9 cellular contexts compared by ENCODE assay signal in genomic region chr4:140237616-140238352, GRCh38.
DNase-seq lines count a peak whose midpoint lies in the region; ATAC-seq, FAIRE-seq and TF ChIP-seq lines count a peak whose summit lies in the region.
"Had no signal": no experiment of that assay in that cellular context is flagged by ENCODE, and none has a peak within 500 bp of the region (broad histone marks: within the 10 kb centered on the region; RNA-seq: fewer than 3 reads in every experiment).

No MANE protein-coding gene starts in this region.

- TF ChIP-seq RAD21 in H1 (IDR thresholded peaks at IDR 0.05 in 1 of 2, conservative IDR thresholded peaks at IDR 0.05 in 1 of 2; ENCODE audit: low read depth in 2 of 2, low read length in 2 of 2), result no peak

- H3K4me3 ChIP-seq in H1 (ENCODE audit: extremely low read depth in 1 of 4, insufficient read depth in 2 of 4, low read depth in 3 of 4, low read length in 4 of 4) (peak overlapping the region in 2 of 4 experiments; percentile 27 to 45; a peak in 4 of 8 replicates), mesendoderm (ENCODE audit: low read length) (no peak overlapping the region), upper lobe of left lung (peak overlapping the region in 3 of 4 donors; percentile 4 to 35 (median 19))

- H2BK120ac ChIP-seq in H1 (replicated peaks; ENCODE audit: low read depth, low read length), result peak overlapping the region; percentile 58
- H2BK120ac ChIP-seq in mesendoderm (ENCODE audit: low read depth, low read length), result no peak overlapping the region

- peak overlapping the region; percentile 97 for H2BK12ac ChIP-seq in H1 (ENCODE audit: low read depth, low read length)

- H3K23me2 ChIP-seq in H1 (ENCODE audit: low read depth, low read length), result no peaks in the 10 kb centered on the region

- peak overlapping the region; percentile 56 for H3K56ac ChIP-seq in H1 (replicated peaks; ENCODE audit: insufficient read length, low read depth, low read length)
- peak overlapping the region; percentile 54 for H3K56ac ChIP-seq in mesendoderm (ENCODE audit: low read length)

- DNase-seq in T-helper 2 cell treated with Interferon-gamma antibody and Interleukin-4, amounts not matched to agents 5 μg/mL and 100 μg/mL, for 36 hours (ENCODE audit: low spot score), result no peak
- DNase-seq in T-helper 2 cell (no peak), NOMO-1 treated with dmso at 0.1 percent for 144 hours (lab: John Stamatoyannopoulos, UW; ENCODE audit: unreplicated experiment) (peak; percentile 94), H1 (ENCODE audit: low read depth in 1 of 2, low spot score in 2 of 2) (peak; percentile 71 to 72), mesendoderm (peak; percentile 94), upper lobe of left lung (peak; percentile 53 to 74)
- DNase-seq: CD4-positive, CD25-positive, alpha-beta regulatory T cell had no signal

- H3K4me3 Mint-ChIP-seq in T-helper 2 cell treated with Interferon-gamma antibody and Interleukin-4, amounts not matched to agents 5 μg/mL and 100 μg/mL, for 36 hours, result no peak overlapping the region
- H3K4me3 Mint-ChIP-seq: CD4-positive, CD25-positive, alpha-beta regulatory T cell had no signal

- peak overlapping the region; percentile 28 for H2BK20ac ChIP-seq in H1 (ENCODE audit: low read length)

- POLR2A ChIA-PET in H1 (lab: Charles Lee; ENCODE audit: partially characterized antibody), result interaction anchor here (0.8 to 4.2 kb wide), 17 partner anchors 10 to 191 kb away, joined by 3 to 25 read pairs (median 4); partner anchors contain the start of genes MAML3 and SCOC

- peak overlapping the region; percentile 93 for H2AFZ ChIP-seq in H1 (ENCODE audit: low read length)

- H3K36me3 ChIP-seq in H1 (ENCODE audit: control insufficient read depth in 2 of 4, insufficient read depth in 4 of 4, low read length in 3 of 4), result no peaks in the 10 kb centered on the region
- no peaks in the 10 kb centered on the region for H3K36me3 ChIP-seq in mesendoderm (ENCODE audit: control insufficient read depth, insufficient read depth, low read length)
- H3K36me3 ChIP-seq in upper lobe of left lung, result no peaks in the 10 kb centered on the region

- peak overlapping the region; percentile 76 for H3K4ac ChIP-seq in H1 (replicated peaks; ENCODE audit: insufficient read length, low read depth, low read length)
- peak overlapping the region; percentile 66 for H3K4ac ChIP-seq in mesendoderm (ENCODE audit: low read depth, low read length)

- H4K5ac ChIP-seq in H1 (ENCODE audit: insufficient read length, low read depth, low read length) (peak overlapping the region; percentile 47), mesendoderm (ENCODE audit: low read length) (peak overlapping the region; percentile 21)

- H2BK15ac ChIP-seq in H1 (ENCODE audit: low read length), result peak overlapping the region; percentile 95; the same call in 1 of the 2 replicates
- H2BK15ac ChIP-seq in mesendoderm (replicated peaks; ENCODE audit: low read depth), result no peak overlapping the region

- CTCF ChIA-PET in H1 (lab: Charles Lee; ENCODE audit: partially characterized antibody), result interaction anchor here (0.6 to 3.0 kb wide), 13 partner anchors 14 to 597 kb away, joined by 3 to 11 read pairs (median 4); no protein-coding TSS in a partner anchor

- peaks cover 3% of the 10 kb centered on the region for H3K27me3 Mint-ChIP-seq in T-helper 2 cell treated with Interferon-gamma antibody and Interleukin-4, amounts not matched to agents 5 μg/mL and 100 μg/mL, for 36 hours (ENCODE audit: low read depth)

- H2AK5ac ChIP-seq in H1 (ENCODE audit: low read depth, low read length) (peak overlapping the region; percentile 93), mesendoderm (ENCODE audit: low read length) (no peak overlapping the region)

- H3K9me3 ChIP-seq in H1 (ENCODE audit: insufficient read depth in 2 of 2, low read depth in 1 of 2, low read length in 1 of 2) (no peaks in the 10 kb centered on the region), upper lobe of left lung (no peaks in the 10 kb centered on the region)

- H3K9ac ChIP-seq in H1 (replicated peaks in 1 of 4; ENCODE audit: extremely low read depth in 1 of 4, low read depth in 3 of 4, low read length in 3 of 4), result peak overlapping the region in 3 of 4 experiments; percentile 31 to 44 (median 37); a peak in 5 of 7 replicates
- H3K9ac ChIP-seq in mesendoderm (ENCODE audit: low read length), result peak overlapping the region; percentile 28

- no peaks in the 10 kb centered on the region for H3K9me3 Mint-ChIP-seq in T-helper 2 cell treated with Interferon-gamma antibody and Interleukin-4, amounts not matched to agents 5 μg/mL and 100 μg/mL, for 36 hours

- peaks cover 5% of the 10 kb centered on the region for H3K36me3 Mint-ChIP-seq in T-helper 2 cell treated with Interferon-gamma antibody and Interleukin-4, amounts not matched to agents 5 μg/mL and 100 μg/mL, for 36 hours (ENCODE audit: low read depth)
- H3K36me3 Mint-ChIP-seq: CD4-positive, CD25-positive, alpha-beta regulatory T cell had no signal

- H3K4me1 ChIP-seq in H1 (replicated peaks in 1 of 4; ENCODE audit: control insufficient read depth in 3 of 4, insufficient read depth in 4 of 4, low read length in 3 of 4), result peaks cover 17 to 25% (median 25%) of the 10 kb centered on the region in 4 experiments
- peaks cover 12% of the 10 kb centered on the region for H3K4me1 ChIP-seq in mesendoderm (ENCODE audit: control insufficient read depth, low read depth, low read length)
- peaks cover 25 to 31% (median 28%) of the 10 kb centered on the region in 4 donors for H3K4me1 ChIP-seq in upper lobe of left lung

- peak overlapping the region; percentile 53 for H3K27ac Mint-ChIP-seq in T-helper 2 cell treated with Interferon-gamma antibody and Interleukin-4, amounts not matched to agents 5 μg/mL and 100 μg/mL, for 36 hours

- H2BK5ac ChIP-seq in H1 (ENCODE audit: low read depth, low read length) (peak overlapping the region; percentile 89), mesendoderm (ENCODE audit: low read length) (peak overlapping the region; percentile 54)

- peak; percentile 79 for FAIRE-seq in H1 (lab: Jason Lieb, UNC)

- TF ChIP-seq POLR2A in H1 (IDR thresholded peaks at IDR 0.05; ENCODE audit: control extremely low read depth in 1 of 2, low read depth in 2 of 2, low read length in 2 of 2), result peak in 1 of 2 experiments; percentile 74; a peak in 1 of 3 replicates
- no peak for TF ChIP-seq POLR2A in upper lobe of left lung (IDR thresholded peaks at IDR 0.05)

- peak overlapping the region; percentile 78 for H4K91ac ChIP-seq in H1 (replicated peaks; ENCODE audit: insufficient read length, low read length)

- H3K4me1 Mint-ChIP-seq in T-helper 2 cell treated with Interferon-gamma antibody and Interleukin-4, amounts not matched to agents 5 μg/mL and 100 μg/mL, for 36 hours (ENCODE audit: low read depth), result peaks cover 44% of the 10 kb centered on the region

- H4K20me1 ChIP-seq in H1 (replicated peaks in 1 of 2; ENCODE audit: control insufficient read depth in 1 of 2, insufficient read depth in 2 of 2, low read length in 2 of 2), result no peaks in the 10 kb centered on the region

- H3K79me2 ChIP-seq in H1 (ENCODE audit: control insufficient read depth in 1 of 2, insufficient read depth in 2 of 2, low read length in 2 of 2) (no peaks in the 10 kb centered on the region), mesendoderm (ENCODE audit: control insufficient read depth, insufficient read depth, low read length) (no peaks in the 10 kb centered on the region)

- H3K14ac ChIP-seq in H1 (ENCODE audit: insufficient read length), result no peak overlapping the region

- H3K79me1 ChIP-seq in H1 (ENCODE audit: low read depth, low read length) (no peaks in the 10 kb centered on the region), mesendoderm (ENCODE audit: low read length) (no peaks in the 10 kb centered on the region)

- peak; percentile 79 to 94 for ATAC-seq in upper lobe of left lung (ENCODE audit: low FRiP score in 2 of 2)
- no peak for ATAC-seq in HG03280 (IDR thresholded peaks at IDR 0.05; ENCODE audit: unreplicated experiment)
- ATAC-seq in GM18858 (IDR thresholded peaks at IDR 0.05; ENCODE audit: unreplicated experiment), result no peak

- TF ChIP-seq CTCF in H1 (IDR thresholded peaks at IDR 0.05; ENCODE audit: control extremely low read depth in 1 of 3, insufficient read depth in 1 of 3, low read depth in 1 of 3, low read length in 3 of 3) (no peak), upper lobe of left lung (IDR thresholded peaks at IDR 0.05) (no peak)

- peak overlapping the region; percentile 89 for H3K18ac ChIP-seq in H1 (ENCODE audit: extremely low read depth, low read length)
- peak overlapping the region; percentile 25 for H3K18ac ChIP-seq in mesendoderm (ENCODE audit: low read length)

- H3K4me2 ChIP-seq in H1 (ENCODE audit: insufficient read depth in 1 of 2, low read depth in 2 of 2, low read length in 2 of 2), result peak overlapping the region; percentile 72 to 73
- peak overlapping the region; percentile 23 for H3K4me2 ChIP-seq in mesendoderm (ENCODE audit: low read length)

- WGBS in H1 (ENCODE audit: extremely low coverage in 1 of 2, insufficient coverage in 1 of 2, insufficient read length in 1 of 2, insufficient replicate concordance in 2 of 2, low coverage in 1 of 2, low lambda C conversion rate in 2 of 2, missing lambda C conversion rate in 1 of 2), 2 experiments, result 12% methylated on average over 16 of the region's 16 CpGs; no CpG with 5 or more reads in 1 of the 2 experiments
- no CpG with 5 or more reads among the region's 16 CpGs for WGBS in mesendoderm (ENCODE audit: extremely low coverage, insufficient coverage, low lambda C conversion rate)
- 17 to 26% methylated on average over 14 to 16 of the region's 16 CpGs for WGBS in upper lobe of left lung, 2 donors

- H3K27me3 ChIP-seq in H1 (replicated peaks in 1 of 4; ENCODE audit: control insufficient read depth in 3 of 4, extremely low read depth in 1 of 4, insufficient read depth in 3 of 4, low read length in 3 of 4), result no peaks in the 10 kb centered on the region; a peak in 2 of 7 replicates
- no peaks in the 10 kb centered on the region for H3K27me3 ChIP-seq in mesendoderm (ENCODE audit: insufficient read depth, low read length, poor library complexity)
- H3K27me3 ChIP-seq in upper lobe of left lung, result no peaks in the 10 kb centered on the region

- H4K8ac ChIP-seq in H1 (ENCODE audit: extremely low read depth, insufficient read depth, low read length) (peak overlapping the region; percentile 15; the same call in 1 of the 2 replicates), mesendoderm (ENCODE audit: low read depth, low read length) (peak overlapping the region; percentile 58)

- TF ChIP-seq EP300 in H1 (IDR thresholded peaks at IDR 0.05; ENCODE audit: borderline replicate concordance in 1 of 2, low read depth in 2 of 2, low read length in 2 of 2) (no peak), upper lobe of left lung (IDR thresholded peaks at IDR 0.05) (no peak)

- no peak overlapping the region for H3K23ac ChIP-seq in H1 (ENCODE audit: insufficient read length)
- H3K23ac ChIP-seq in mesendoderm (ENCODE audit: low read length), result no peak overlapping the region

- H3K27ac ChIP-seq in H1 (ENCODE audit: low read depth, low read length), result peak overlapping the region; percentile 66; the same call in 1 of the 2 replicates
- peak overlapping the region; percentile 62 for H3K27ac ChIP-seq in mesendoderm (ENCODE audit: low read depth, low read length)
- H3K27ac ChIP-seq in upper lobe of left lung, result peak overlapping the region; percentile 69 to 83 (median 72)

TF ChIP-seq in H1, 55 proteins besides CTCF, POLR2A, EP300 and RAD21 (continues in another document):
- peak; percentile 69; the same call in 1 of the 2 replicates for TF ChIP-seq TAF1 (IDR thresholded peaks at IDR 0.05; ENCODE audit: low read depth, low read length)
- TF ChIP-seq SUZ12 (IDR thresholded peaks at IDR 0.05; ENCODE audit: low read length), result no peak

Comparison
In these comparisons a context has a peak if more than half of its experiments do, and no peak if none do; other contexts are left out.
1. DNase-seq: peak in NOMO-1 treated with dmso at 0.1 percent for 144 hours (single experiment), H1 (2 of 2), mesendoderm (single experiment) and upper lobe of left lung (2 of 2); none in T-helper 2 cell treated with Interferon-gamma antibody and Interleukin-4, amounts not matched to agents 5 μg/mL and 100 μg/mL, for 36 hours (single experiment) and T-helper 2 cell (0 of 5).
2. ATAC-seq: peak in upper lobe of left lung (2 of 2); none in HG03280 (single experiment) and GM18858 (single experiment).
3. Peak in every context shown above with its lines, with median percentiles within 50 percentile points of each other: H3K27ac ChIP-seq.